ENCODE assay signal across 16 cellular contexts in genomic region chr7:46152671-46153070, GRCh38.
DNase-seq lines count a peak whose midpoint lies in the region; ATAC-seq, FAIRE-seq and TF ChIP-seq lines count a peak whose summit lies in the region.
"Had no signal": no experiment of that assay in that cellular context is flagged by ENCODE, and none has a peak within 500 bp of the region (broad histone marks: within the 10 kb centered on the region; RNA-seq: fewer than 3 reads in every experiment).

No MANE protein-coding gene starts in this region.

- H2BK20ac ChIP-seq in H9 (ENCODE audit: low read depth, low read length, poor library complexity, severe bottlenecking): no peak overlapping the region

- H3K27me3 ChIP-seq in H9 (ENCODE audit: insufficient read depth, low read length) (no peaks in the 10 kb centered on the region), PC-9 (ENCODE audit: insufficient read depth, low read depth) (no peaks in the 10 kb centered on the region), hepatocyte (no peaks in the 10 kb centered on the region)

- H4K5ac ChIP-seq in H9 (ENCODE audit: insufficient read length, low read depth, low read length): no peak overlapping the region

- H2AK5ac ChIP-seq in H9 (ENCODE audit: insufficient read length, low read length): no peak overlapping the region

- peaks cover 4 to 7% of the 10 kb centered on the region in 2 experiments; a peak in 2 of 4 replicates for H3K4me1 Mint-ChIP-seq in H9

- H3K14ac ChIP-seq in H9 (ENCODE audit: insufficient read depth, low read length): no peak overlapping the region

- no peak overlapping the region for H3K4ac ChIP-seq in H9 (ENCODE audit: low read depth, low read length)

- no peak overlapping the region for H4K8ac ChIP-seq in H9 (replicated peaks; ENCODE audit: insufficient read length, low read depth, low read length)

- 0 out of 3 replicates have a peak, but pooled peaks cover 3% of the 10 kb centered on the region for H3K9me3 ChIP-seq in A549
- no peaks in the 10 kb centered on the region for H3K9me3 ChIP-seq in H9 (ENCODE audit: control insufficient read depth, low read depth, low read length)
- H3K9me3 ChIP-seq in PC-9 (ENCODE audit: insufficient read depth, low read depth): peaks cover 11% of the 10 kb centered on the region; the same call in 1 of the 2 replicates
- H3K9me3 ChIP-seq in hepatocyte (ENCODE audit: low read depth): no peaks in the 10 kb centered on the region

- H4K91ac ChIP-seq in H9 (ENCODE audit: insufficient read length, low read depth, low read length): no peak overlapping the region

- no peaks in the 10 kb centered on the region; a peak in 1 of 7 replicates for H3K36me3 Mint-ChIP-seq in H9 (ENCODE audit: insufficient read depth in 1 of 3, low read depth in 3 of 3)
- H3K36me3 Mint-ChIP-seq: activated CD4-positive, alpha-beta memory T cell treated with anti-CD3 and anti-CD28 coated beads for 36 hours; activated naive CD4-positive, alpha-beta T cell treated with anti-CD3 and anti-CD28 coated beads, Interleukin-2, amount 50 U/mL, for 72 hours; brain had no signal

- H3K9me2 ChIP-seq in PC-9 (ENCODE audit: insufficient read depth) (no peaks in the 10 kb centered on the region), hepatocyte (replicated peaks; ENCODE audit: insufficient read depth) (no peaks in the 10 kb centered on the region)

- no peak overlapping the region for H3K18ac ChIP-seq in H9 (ENCODE audit: insufficient read length, low read depth, low read length)

- H3K79me1 ChIP-seq in H9 (ENCODE audit: insufficient read depth, low read depth, low read length, poor library complexity, severe bottlenecking): no peaks in the 10 kb centered on the region

- no peaks in the 10 kb centered on the region for H3K9me3 Mint-ChIP-seq in H9
- H3K9me3 Mint-ChIP-seq: activated CD4-positive, alpha-beta memory T cell treated with anti-CD3 and anti-CD28 coated beads for 36 hours; activated naive CD4-positive, alpha-beta T cell treated with anti-CD3 and anti-CD28 coated beads, Interleukin-2, amount 50 U/mL, for 72 hours; brain; dendritic cell treated with granulocyte-macrophage colony-stimulating factor and Interleukin-4, amounts not matched to agents 40 ng/mL and 50 ng/mL, for 4 days; stimulated activated naive CD8-positive, alpha-beta T cell treated with anti-CD3 and anti-CD28 coated beads, Interleukin-15, amount 100 ng/mL, for 72 hours had no signal

- H4K20me1 ChIP-seq in H9 (ENCODE audit: control insufficient read depth, insufficient read depth, insufficient read length): no peaks in the 10 kb centered on the region
- no peaks in the 10 kb centered on the region for H4K20me1 ChIP-seq in PC-9 (ENCODE audit: insufficient read depth)
- H4K20me1 ChIP-seq in hepatocyte (ENCODE audit: insufficient read depth, poor library complexity, severe bottlenecking): no peaks in the 10 kb centered on the region

- H3K27ac ChIP-seq in A549: peak overlapping the region in 1 of 2 experiments; percentile 62; a peak in 3 of 6 replicates
- no peak overlapping the region for H3K27ac ChIP-seq in H9 (ENCODE audit: insufficient read length, low read depth, low read length)
- peak overlapping the region; percentile 91 for H3K27ac ChIP-seq in PC-9
- H3K27ac ChIP-seq in hepatocyte: peak overlapping the region; percentile 97

- 32% methylated on average over 1 of the region's 1 CpG for WGBS in A549 (ENCODE audit: missing lambda C conversion rate)
- WGBS in H9 (ENCODE audit: extremely low coverage, insufficient read length, low lambda C conversion rate): no CpG with 5 or more reads among the region's 1 CpG
- WGBS in hepatocyte (ENCODE audit: low lambda C conversion rate, missing lambda C conversion rate): 55% methylated on average over 1 of the region's 1 CpG

- H3K79me2 ChIP-seq in H9 (ENCODE audit: insufficient read depth, low read length): no peaks in the 10 kb centered on the region
- no peaks in the 10 kb centered on the region for H3K79me2 ChIP-seq in PC-9 (ENCODE audit: low read depth)
- H3K79me2 ChIP-seq in hepatocyte: no peaks in the 10 kb centered on the region

- no peak overlapping the region for H3K23ac ChIP-seq in H9 (ENCODE audit: insufficient read length, low read depth, low read length)

- no peak overlapping the region for H3T11ph ChIP-seq in H9 (ENCODE audit: low read length)

- no peak for FAIRE-seq in A549 (lab: Jason Lieb, UNC)

- H2BK5ac ChIP-seq in H9 (ENCODE audit: insufficient read length, low read length): no peak overlapping the region

- no peak overlapping the region for H2BK15ac ChIP-seq in H9 (ENCODE audit: low read depth, low read length)

- peak in 1 of 2 experiments; percentile 60 for DNase-seq in A549 (ENCODE audit: low read depth in 1 of 2, low spot score in 1 of 2)
- no peak for DNase-seq in H9
- peak in 1 of 2 experiments; percentile 56 for DNase-seq in PC-9
- no peak for DNase-seq in hepatocyte (ENCODE audit: low spot score)
- DNase-seq in NCI-H446 (lab: John Stamatoyannopoulos, UW): no peak
- DNase-seq: activated CD4-positive, alpha-beta memory T cell treated with anti-CD3 and anti-CD28 coated beads for 36 hours; activated T-cell treated with anti-CD3 and anti-CD28 coated beads, Interleukin-2, amount 50 U/mL, for 24 hours; GF-D8; NCI-H510A; stimulated activated naive CD8-positive, alpha-beta T cell treated with anti-CD3 and anti-CD28 coated beads, Interleukin-15, amount 100 ng/mL, for 72 hours had no signal

- H2AFZ ChIP-seq in H9 (ENCODE audit: low read length) (no peak overlapping the region), PC-9 (no peak overlapping the region), hepatocyte (no peak overlapping the region)

- ATAC-seq in A549: peak; percentile 68 to 72; a peak in 4 of 6 replicates
- ATAC-seq in HG03280 (IDR thresholded peaks at IDR 0.05; ENCODE audit: unreplicated experiment): no peak
- ATAC-seq in HG02973 (IDR thresholded peaks at IDR 0.05; ENCODE audit: unreplicated experiment): no peak
- no peak for ATAC-seq in GM19351 (IDR thresholded peaks at IDR 0.05; ENCODE audit: unreplicated experiment)
- ATAC-seq: activated naive CD4-positive, alpha-beta T cell treated with anti-CD3 and anti-CD28 coated beads, Interleukin-2, amount 50 U/mL, for 72 hours; stimulated activated naive CD8-positive, alpha-beta T cell treated with anti-CD3 and anti-CD28 coated beads, Interleukin-15, amount 100 ng/mL, for 72 hours had no signal

- no peak for TF ChIP-seq EP300 in A549 (IDR thresholded peaks at IDR 0.05)

- H3K4me2 ChIP-seq in A549: no peak overlapping the region
- H3K4me2 ChIP-seq in H9 (ENCODE audit: insufficient read depth, insufficient read length, low read length): no peak overlapping the region
- 0 out of 2 replicates have a peak overlapping the region, but pooled peaks have one; percentile 47 for H3K4me2 ChIP-seq in PC-9
- H3K4me2 ChIP-seq in hepatocyte: no peak overlapping the region

- H3K23me2 ChIP-seq in H9 (ENCODE audit: insufficient read length, low read depth, low read length, poor library complexity, severe bottlenecking): no peaks in the 10 kb centered on the region

- peaks cover 32% of the 10 kb centered on the region for H3K4me1 ChIP-seq in A549
- no peaks in the 10 kb centered on the region for H3K4me1 ChIP-seq in H9 (ENCODE audit: insufficient read depth, low read length)
- H3K4me1 ChIP-seq in PC-9 (replicated peaks; ENCODE audit: insufficient read depth): peaks cover 37% of the 10 kb centered on the region
- H3K4me1 ChIP-seq in hepatocyte (ENCODE audit: insufficient read depth): peaks cover 31% of the 10 kb centered on the region

- H2BK120ac ChIP-seq in H9 (ENCODE audit: low read depth, low read length, poor library complexity, severe bottlenecking): no peak overlapping the region

- no peak overlapping the region for H2BK12ac ChIP-seq in H9 (ENCODE audit: insufficient read length, low read depth, low read length)

- POLR2A ChIA-PET in A549 (lab: Yijun Ruan, JAX): interaction anchor here (0.6 kb wide), 1 partner anchor 158 kb away, joined by 3 read pairs; no protein-coding TSS in a partner anchor
- POLR2A ChIA-PET in PC-9 (lab: Charles Lee; ENCODE audit: unreplicated experiment): no interaction called here

- intact Hi-C loops in PC-9 (cut with micrococcal nuclease; ENCODE audit: unreplicated experiment): no loop called here

- BruUV-seq in PC-9 (replicated peaks; lab: Mats Ljungman, UMichigan): no TSS peak

- no peak overlapping the region for H3K9ac ChIP-seq in H9 (ENCODE audit: extremely low read depth, insufficient read length, low read length)

- no peaks in the 10 kb centered on the region for H3K27me3 Mint-ChIP-seq in H9 (ENCODE audit: low read depth)
- H3K27me3 Mint-ChIP-seq: activated CD4-positive, alpha-beta memory T cell treated with anti-CD3 and anti-CD28 coated beads for 36 hours; activated T-cell treated with anti-CD3 and anti-CD28 coated beads, Interleukin-2, amount 50 U/mL, for 24 hours; brain; dendritic cell treated with granulocyte-macrophage colony-stimulating factor and Interleukin-4, amounts not matched to agents 40 ng/mL and 50 ng/mL, for 4 days; stimulated activated naive CD8-positive, alpha-beta T cell treated with anti-CD3 and anti-CD28 coated beads, Interleukin-15, amount 100 ng/mL, for 72 hours had no signal

- H3K4me3 Mint-ChIP-seq in H9: no peak overlapping the region
- H3K4me3 Mint-ChIP-seq: activated CD4-positive, alpha-beta memory T cell treated with anti-CD3 and anti-CD28 coated beads for 36 hours; activated T-cell treated with anti-CD3 and anti-CD28 coated beads, Interleukin-2, amount 50 U/mL, for 24 hours; brain; dendritic cell treated with granulocyte-macrophage colony-stimulating factor and Interleukin-4, amounts not matched to agents 40 ng/mL and 50 ng/mL, for 4 days; stimulated activated naive CD8-positive, alpha-beta T cell treated with anti-CD3 and anti-CD28 coated beads, Interleukin-15, amount 100 ng/mL, for 72 hours had no signal

- peak; percentile 32 to 51; a peak in 4 of 5 replicates for TF ChIP-seq RAD21 in A549 (conservative IDR thresholded peaks at IDR 0.05 in 1 of 2, IDR thresholded peaks at IDR 0.05 in 1 of 2)

- no peak; the same call in 2 of the 3 replicates for TF ChIP-seq CTCF in A549 (IDR thresholded peaks at IDR 0.05)
- 0 out of 3 replicates have a peak, but pooled peaks have one; percentile 25 for TF ChIP-seq CTCF in H9 (conservative IDR thresholded peaks at IDR 0.05)
- peak; percentile 49 for TF ChIP-seq CTCF in PC-9 (conservative IDR thresholded peaks at IDR 0.05)
- no peak for TF ChIP-seq CTCF in hepatocyte (IDR thresholded peaks at IDR 0.05; ENCODE audit: poor library complexity)

- H3F3A ChIP-seq in PC-9 (ENCODE audit: insufficient read depth, low read depth): peaks cover 23% of the 10 kb centered on the region

- H3K4me3 ChIP-seq in A549 (no peak overlapping the region), PC-9 (no peak overlapping the region), hepatocyte (no peak overlapping the region)

- no peak overlapping the region for H3K56ac ChIP-seq in H9 (ENCODE audit: insufficient read length, low read depth, low read length)

- CTCF ChIA-PET in A549 (lab: Yijun Ruan, JAX) (interaction anchor here (0.6 to 0.8 kb wide), 4 partner anchors 196 to 606 kb away, joined by 3 to 6 read pairs (median 4); no protein-coding TSS in a partner anchor), PC-9 (lab: Charles Lee) (interaction anchor here (0.5 to 0.7 kb wide), 5 partner anchors 14 to 264 kb away, joined by 3 to 7 read pairs (median 4); no protein-coding TSS in a partner anchor)

- H3K36me3 ChIP-seq in PC-9 (ENCODE audit: low read depth) (no peaks in the 10 kb centered on the region), hepatocyte (replicated peaks; ENCODE audit: insufficient read depth, low read depth) (no peaks in the 10 kb centered on the region)

- no peak overlapping the region for H3K27ac Mint-ChIP-seq in H9
- H3K27ac Mint-ChIP-seq: activated CD4-positive, alpha-beta memory T cell treated with anti-CD3 and anti-CD28 coated beads for 36 hours; activated naive CD4-positive, alpha-beta T cell treated with anti-CD3 and anti-CD28 coated beads, Interleukin-2, amount 50 U/mL, for 72 hours; activated T-cell treated with anti-CD3 and anti-CD28 coated beads, Interleukin-2, amount 50 U/mL, for 24 hours; dendritic cell treated with granulocyte-macrophage colony-stimulating factor and Interleukin-4, amounts not matched to agents 40 ng/mL and 50 ng/mL, for 4 days; stimulated activated naive CD8-positive, alpha-beta T cell treated with anti-CD3 and anti-CD28 coated beads, Interleukin-15, amount 100 ng/mL, for 72 hours had no signal

- TF ChIP-seq POLR2A in A549 (IDR thresholded peaks at IDR 0.05; ENCODE audit: low read length): no peak

Comparison
In these comparisons a context has a peak if more than half of its experiments do, and no peak if none do; other contexts are left out.
1. ATAC-seq: peak in A549 (2 of 2); none in HG03280 (single experiment), HG02973 (single experiment) and GM19351 (single experiment).
2. CTCF ChIP-seq: peak in H9 (single experiment) and PC-9 (single experiment); none in A549 (single experiment) and hepatocyte (single experiment).